In the genomic region with DNA sequence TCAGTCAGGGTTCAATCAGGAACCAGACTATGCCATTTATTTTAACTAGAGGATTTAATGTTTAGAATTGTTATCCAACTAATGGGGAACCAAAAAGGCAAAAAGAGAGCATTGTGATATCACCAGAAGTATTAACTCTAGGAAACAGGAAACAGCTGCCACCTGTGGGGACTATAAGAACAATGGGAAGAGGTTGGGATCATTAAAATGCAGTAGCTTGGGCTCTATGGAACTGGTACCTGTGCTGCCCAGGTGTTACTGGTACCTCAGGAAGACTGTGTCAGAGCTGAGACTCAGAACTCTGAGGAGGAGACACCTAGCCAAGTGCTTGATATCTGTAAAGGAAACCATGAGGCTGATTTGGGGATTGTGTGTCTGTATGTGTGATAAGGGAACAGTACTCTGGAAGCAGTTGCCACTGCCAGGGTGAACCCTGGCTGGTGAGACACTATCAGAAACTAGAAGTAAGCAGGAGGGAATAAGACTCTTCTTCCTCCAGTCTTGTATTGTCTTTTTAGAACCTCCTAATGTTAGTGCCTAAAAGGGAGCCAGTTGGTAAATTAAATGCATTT, we compare ENCODE assay signal across 1 cellular context.
TF ChIP-seq lines count a peak whose summit lies in the region.

No MANE protein-coding gene starts in this region.

TF ChIP-seq in endothelial cell of umbilical vein, 7 proteins besides CTCF, POLR2A, EP300 and RAD21:
- TF ChIP-seq JUN (IDR thresholded peaks at IDR 0.05; ENCODE audit: borderline replicate concordance, insufficient read depth, insufficient read length, low read depth) (no peak), POLR2AphosphoS5 (IDR thresholded peaks at IDR 0.05; ENCODE audit: insufficient read depth, low read depth, low read length) (no peak), EZH2 (IDR thresholded peaks at IDR 0.05; ENCODE audit: borderline replicate concordance, low read depth, low read length, severe bottlenecking) (no peak), GATA2 (IDR thresholded peaks at IDR 0.05; ENCODE audit: insufficient read depth, insufficient read length, low read depth, low read length) (no peak), MYC (IDR thresholded peaks at IDR 0.05; ENCODE audit: low read depth, low read length) (no peak), FOS (IDR thresholded peaks at IDR 0.05; ENCODE audit: borderline replicate concordance, insufficient read depth, low read length) (no peak)
- TF ChIP-seq, protein P1, sequence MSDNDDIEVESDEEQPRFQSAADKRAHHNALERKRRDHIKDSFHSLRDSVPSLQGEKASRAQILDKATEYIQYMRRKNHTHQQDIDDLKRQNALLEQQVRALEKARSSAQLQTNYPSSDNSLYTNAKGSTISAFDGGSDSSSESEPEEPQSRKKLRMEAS (IDR thresholded peaks at IDR 0.05; ENCODE audit: insufficient read depth, insufficient read length) = no peak
